25 cellular contexts compared by ENCODE assay signal in the genomic region with DNA sequence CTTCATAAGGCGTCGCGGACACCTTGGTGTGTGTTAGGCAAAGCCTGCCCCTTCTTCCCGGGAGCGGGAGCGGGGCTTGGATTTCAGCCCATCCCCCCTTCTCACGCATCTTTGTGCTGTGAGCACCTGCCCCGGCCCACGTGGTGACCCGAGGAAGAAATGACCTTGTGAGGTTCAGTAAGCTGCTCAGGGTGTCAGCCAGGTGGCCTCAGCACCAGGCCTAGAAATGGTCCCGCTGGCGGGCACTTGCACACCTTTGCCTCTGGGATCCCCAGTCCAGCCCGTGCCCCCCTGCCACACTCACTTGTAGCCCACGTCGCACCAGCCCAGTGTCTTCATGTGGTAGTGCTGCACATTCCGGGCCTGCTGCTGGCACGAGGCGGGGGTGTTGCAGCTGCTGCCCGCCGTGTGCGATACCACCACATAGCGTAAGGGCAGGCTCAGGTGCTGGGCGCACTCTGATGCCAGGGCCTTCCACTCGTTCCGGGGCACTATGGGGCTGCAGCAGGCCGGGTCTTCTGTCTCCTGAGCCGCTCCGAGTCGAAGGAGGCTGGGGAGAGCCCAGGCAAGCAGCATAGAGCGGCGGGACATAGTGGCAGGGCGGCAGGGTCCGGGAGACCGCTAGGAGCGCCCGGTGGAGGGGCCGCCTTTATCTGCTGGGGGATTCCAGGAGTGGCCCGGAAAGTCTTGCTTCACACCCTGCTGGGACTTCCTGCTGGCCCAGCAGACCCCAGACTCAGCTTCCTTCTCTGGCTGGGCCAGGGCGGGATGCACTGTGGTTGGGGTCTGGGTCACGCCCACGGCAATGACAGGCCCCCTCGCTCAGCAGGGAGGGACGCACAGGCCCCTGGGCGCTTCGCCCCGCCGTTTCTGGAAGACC. TPM values are rescaled to one million over a fixed set of nuclear protein-coding genes. Genes with fewer than 3 reads are reported as not detected.
DNase-seq lines count a peak whose midpoint lies in the region; ATAC-seq, FAIRE-seq and TF ChIP-seq lines count a peak whose summit lies in the region.
"Had no signal": no experiment of that assay in that cellular context is flagged by ENCODE, and none has a peak within 500 bp of the region (broad histone marks: within the 10 kb centered on the region; RNA-seq: fewer than 3 reads in every experiment).

A gene with protein sequence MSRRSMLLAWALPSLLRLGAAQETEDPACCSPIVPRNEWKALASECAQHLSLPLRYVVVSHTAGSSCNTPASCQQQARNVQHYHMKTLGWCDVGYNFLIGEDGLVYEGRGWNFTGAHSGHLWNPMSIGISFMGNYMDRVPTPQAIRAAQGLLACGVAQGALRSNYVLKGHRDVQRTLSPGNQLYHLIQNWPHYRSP (minus strand): TSS at position 623 of the 880 bp plus-strand sequence. CDS start 32 bp downstream, at position 591.

- TF ChIP-seq CTCF in K562 (IDR thresholded peaks at IDR 0.05 in 2 of 3, conservative IDR thresholded peaks at IDR 0.05 in 1 of 3; ENCODE audit: insufficient read depth in 2 of 3, low read depth in 1 of 3, low read length in 3 of 3) = no peak

- H3K27me3 ChIP-seq in K562 (ENCODE audit: control insufficient read depth in 2 of 2, insufficient read depth in 2 of 2, low read length in 2 of 2) (no peaks in the 10 kb centered on the region), mononuclear cell (ENCODE audit: insufficient read depth, low read length) (peaks cover 7% of the 10 kb centered on the region)
- H3K27me3 ChIP-seq: ovary had no signal

- H3K4me2 ChIP-seq in K562 (ENCODE audit: insufficient read depth, low read length) = no peak within 1 kb of the TSS

- TF ChIP-seq POLR2A in K562 (conservative IDR thresholded peaks at IDR 0.05) = no peak

- H3K9me3 Mint-ChIP-seq in stimulated activated naive CD8-positive, alpha-beta T cell treated with anti-CD3 and anti-CD28 coated beads, Interleukin-15, amount 100 ng/mL, for 72 hours = no peaks in the 10 kb centered on the region
- H3K9me3 Mint-ChIP-seq: activated B cell treated with CpG ODN at 0.5 μM for 24 hours; activated CD4-positive, alpha-beta memory T cell treated with anti-CD3 and anti-CD28 coated beads for 36 hours; activated naive CD4-positive, alpha-beta T cell treated with anti-CD3 and anti-CD28 coated beads for 36 hours; activated T-cell treated with anti-CD3 and anti-CD28 coated beads, Interleukin-2, amount 50 U/mL, for 24 hours; stimulated activated naive CD8-positive, alpha-beta T cell treated with anti-CD3 and anti-CD28 coated beads, Interleukin-15, Interleukin-2, amounts not matched to agents 100 ng/mL and 50 ng/mL, for 24 hours had no signal

- peaks cover 6 to 28% of the 10 kb centered on the region in 2 experiments; a peak in 3 of 5 replicates for H3K4me1 ChIP-seq in K562 (replicated peaks in 1 of 2; ENCODE audit: control insufficient read depth in 2 of 2, insufficient read depth in 2 of 2, low read length in 2 of 2)
- peaks cover 16% of the 10 kb centered on the region for H3K4me1 ChIP-seq in mononuclear cell (ENCODE audit: insufficient read depth, low read length)

- peaks cover 50% of the 10 kb centered on the region for H3K27me3 Mint-ChIP-seq in stimulated activated naive CD8-positive, alpha-beta T cell treated with anti-CD3 and anti-CD28 coated beads, Interleukin-15, amount 100 ng/mL, for 72 hours

- no peak within 1 kb of the TSS for H3K4me3 Mint-ChIP-seq in stimulated activated naive CD8-positive, alpha-beta T cell treated with anti-CD3 and anti-CD28 coated beads, Interleukin-15, amount 100 ng/mL, for 72 hours
- H3K4me3 Mint-ChIP-seq: activated B cell treated with CpG ODN at 0.5 μM for 24 hours; activated CD4-positive, alpha-beta memory T cell treated with anti-CD3 and anti-CD28 coated beads for 36 hours; activated naive CD4-positive, alpha-beta T cell treated with anti-CD3 and anti-CD28 coated beads for 36 hours; activated T-cell treated with anti-CD3 and anti-CD28 coated beads, Interleukin-2, amount 50 U/mL, for 24 hours; IgD-negative memory B cell; stimulated activated naive CD8-positive, alpha-beta T cell treated with anti-CD3 and anti-CD28 coated beads, Interleukin-15, Interleukin-2, amounts not matched to agents 100 ng/mL and 50 ng/mL, for 24 hours had no signal

- WGBS in K562 (ENCODE audit: insufficient coverage, low coverage, missing lambda C conversion rate) = 58% methylated on average over 40 of the region's 47 CpGs

- no peak for ATAC-seq in K562
- peak; percentile 34 for ATAC-seq in stimulated activated naive CD8-positive, alpha-beta T cell treated with anti-CD3 and anti-CD28 coated beads, Interleukin-15, amount 100 ng/mL, for 72 hours

- H3K36me3 ChIP-seq in K562 (ENCODE audit: control insufficient read depth, insufficient read depth, low read length) = peaks cover 6% of the 10 kb centered on the region; the same call in 1 of the 3 replicates
- H3K36me3 ChIP-seq: ovary, transverse colon had no signal

- no peak within 1 kb of the TSS for H3K27ac Mint-ChIP-seq in stimulated activated naive CD8-positive, alpha-beta T cell treated with anti-CD3 and anti-CD28 coated beads, Interleukin-15, amount 100 ng/mL, for 72 hours
- H3K27ac Mint-ChIP-seq: activated B cell treated with CpG ODN at 0.5 μM for 24 hours; activated CD4-positive, alpha-beta memory T cell treated with anti-CD3 and anti-CD28 coated beads for 36 hours; activated naive CD4-positive, alpha-beta T cell treated with anti-CD3 and anti-CD28 coated beads for 36 hours; activated T-cell treated with anti-CD3 and anti-CD28 coated beads, Interleukin-2, amount 50 U/mL, for 24 hours; IgD-negative memory B cell; stimulated activated naive CD8-positive, alpha-beta T cell treated with anti-CD3 and anti-CD28 coated beads, Interleukin-15, Interleukin-2, amounts not matched to agents 100 ng/mL and 50 ng/mL, for 24 hours had no signal

- H3K9me3 ChIP-seq in K562 (replicated peaks; ENCODE audit: control insufficient read depth, insufficient read depth, low read depth, low read length) (no peaks in the 10 kb centered on the region), mononuclear cell (ENCODE audit: low read depth, low read length) (no peaks in the 10 kb centered on the region)
- H3K9me3 ChIP-seq: ovary, transverse colon had no signal

- CTCF ChIA-PET in K562 (lab: Yijun Ruan, JAX; ENCODE audit: low intra/inter-chr PET ratio) = no interaction called here

- no peaks in the 10 kb centered on the region for H3K9me1 ChIP-seq in K562 (ENCODE audit: control insufficient read depth, insufficient read depth, low read length)

- no peak for FAIRE-seq in K562 (lab: Jason Lieb, UNC)

- BruUV-seq in K562 (replicated peaks; lab: Mats Ljungman, UMichigan) = no TSS peak

- H3K4me3 ChIP-seq in K562 = no peak within 1 kb of the TSS
- H3K4me3 ChIP-seq in mononuclear cell (ENCODE audit: low read length) = peak within 1 kb of the TSS; percentile 26
- H3K4me3 ChIP-seq: ovary, transverse colon had no signal

- no peak within 1 kb of the TSS for H3K27ac ChIP-seq in K562 (ENCODE audit: extremely low read depth, low read depth, low read length)
- H3K27ac ChIP-seq: ovary, transverse colon had no signal

- peaks cover 18% of the 10 kb centered on the region for H3K4me1 Mint-ChIP-seq in stimulated activated naive CD8-positive, alpha-beta T cell treated with anti-CD3 and anti-CD28 coated beads, Interleukin-15, amount 100 ng/mL, for 72 hours
- H3K4me1 Mint-ChIP-seq: activated B cell treated with CpG ODN at 0.5 μM for 24 hours had no signal

- H2AFZ ChIP-seq in K562 (ENCODE audit: low read depth, low read length) = no peak within 1 kb of the TSS

- POLR2A ChIA-PET in K562 (lab: Yijun Ruan, JAX) = interaction anchor here (1.6 kb wide), 1 partner anchor 27 kb away, joined by 5 read pairs; a partner anchor contains a TSS

- no peaks in the 10 kb centered on the region for H3K79me2 ChIP-seq in K562 (ENCODE audit: control insufficient read depth, insufficient read depth, low read length)

- H3K9ac ChIP-seq in K562 (ENCODE audit: insufficient read depth in 1 of 2, low read depth in 2 of 2, low read length in 2 of 2) = 0 out of 4 replicates have a peak within 1 kb of the TSS, but pooled peaks of 1 of the 2 experiments have one; percentile 9

- intact Hi-C loops in K562 (cut with micrococcal nuclease) = loop anchor here (5.0 kb wide), 1 partner anchor 110 kb away; a partner anchor contains a TSS

- no peaks in the 10 kb centered on the region; the same call in 1 of the 2 replicates for H4K20me1 ChIP-seq in K562 (replicated peaks; ENCODE audit: control insufficient read depth, insufficient read depth, low read length)

- TF ChIP-seq EP300 in K562 (IDR thresholded peaks at IDR 0.05; ENCODE audit: low read length) = no peak

- in situ Hi-C loops in K562 (cut with MboI) = no loop called here

- peak; percentile 24 for DNase-seq in NCI-H2029 (lab: John Stamatoyannopoulos, UW)
- DNase-seq in NCI-H2029 treated with DMSO at 0.1 percent for 48 hours (lab: John Stamatoyannopoulos, UW) = no peak
- no peak for DNase-seq in K562 (ENCODE audit: extremely low read depth in 1 of 4, low spot score in 3 of 4)
- DNase-seq in stimulated activated naive CD8-positive, alpha-beta T cell treated with anti-CD3 and anti-CD28 coated beads, Interleukin-15, amount 100 ng/mL, for 72 hours = no peak
- DNase-seq in NOMO-1 treated with DMSO at 0.1 percent for 48 hours (lab: John Stamatoyannopoulos, UW; ENCODE audit: unreplicated experiment) = no peak
- DNase-seq in DMS153 treated with DMSO at 0.1 percent for 48 hours (lab: John Stamatoyannopoulos, UW; ENCODE audit: unreplicated experiment) = no peak
- DNase-seq in activated effector memory CD4-positive, alpha-beta T cell treated with anti-CD3 and anti-CD28 coated beads, Interleukin-2, amount 50 U/mL, for 16 hours = no peak
- DNase-seq: 8988T; activated B cell treated with CpG ODN at 0.5 μM for 24 hours; activated CD4-positive, alpha-beta memory T cell treated with anti-CD3 and anti-CD28 coated beads for 36 hours; activated naive CD4-positive, alpha-beta T cell treated with anti-CD3 and anti-CD28 coated beads for 36 hours; activated T-cell treated with anti-CD3 and anti-CD28 coated beads, Interleukin-2, amount 50 U/mL, for 24 hours; AML-193; amygdala; Calu3; MM.1S; NCI-H1694 treated with DMSO at 0.1 percent for 48 hours; ovary; RPMI8226; transverse colon had no signal

- TF ChIP-seq RAD21 in K562 (CRISPR knock-in tag; conservative IDR thresholded peaks at IDR 0.05 in 1 of 2, IDR thresholded peaks at IDR 0.05 in 1 of 2) = no peak

RNA-seq across cellular contexts. Expression of the gene that starts here (rescaled TPM):
- total RNA-seq in K562 (2011; cell fraction: chromatin; rRNA removed; ENCODE audit: low replicate concordance) = not detected in 2 replicates
- total RNA-seq in K562 (2011; cell fraction: nucleolus; rRNA removed) = not detected in 2 replicates
- total RNA-seq in K562 (2011; cell fraction: nucleoplasm; rRNA removed) = not detected in 2 replicates
- total RNA-seq in K562 (2014; rRNA removed) = not detected in 2 replicates
- total RNA-seq in K562 (2014; rRNA removed; fragmentation: Illumina TruSeq; extraction: Trizol) = not detected in 2 replicates
- not detected in 2 replicates for total RNA-seq in K562 (2015; rRNA removed; fragmentation: Illumina TruSeq; extraction: Trizol)
- total RNA-seq in K562 (2021) = not detected in 2 replicates
- not detected in 2 replicates for polyA plus RNA-seq in K562 (2011; rRNA removed)
- not detected in 2 replicates for polyA plus RNA-seq in K562 (2011; cell fraction: cytosol; rRNA removed)
- not detected in 2 replicates for polyA plus RNA-seq in K562 (2011; cell fraction: nucleus; rRNA removed)
- 0.20 and 0.25 TPM in 2 replicates for polyA plus RNA-seq in K562 (2012)
- polyA plus RNA-seq in K562 (2014; fragmentation: Illumina TruSeq; extraction: Trizol) = not detected in 2 replicates
- polyA plus RNA-seq in K562 (2014; fragmentation: Nextera tagmentation; extraction: Ambion mirVana) = not detected
- polyA plus RNA-seq in K562 (2014; rRNA removed) = not detected in 2 replicates
- polyA minus RNA-seq in K562 (2011; rRNA and poly(A)+ RNA removed) = not detected in 2 replicates
- polyA minus RNA-seq in K562 (2011; cell fraction: cytosol; rRNA and poly(A)+ RNA removed) = not detected in 2 replicates
- not detected in 2 replicates for polyA minus RNA-seq in K562 (2011; cell fraction: nucleus; rRNA and poly(A)+ RNA removed)
- total RNA-seq in mononuclear cell = not detected
- total RNA-seq: activated B cell treated with CpG ODN at 0.5 μM for 24 hours; activated CD4-positive, alpha-beta memory T cell treated with anti-CD3 and anti-CD28 coated beads for 36 hours; activated naive CD4-positive, alpha-beta T cell treated with anti-CD3 and anti-CD28 coated beads for 36 hours; Calu3; dermis blood vessel endothelial cell; lung microvascular endothelial cell; ovary; transverse colon had no signal
- polyA plus RNA-seq: IgD-negative memory B cell, ovary had no signal
